In genomic region chr13:39273953-39274352, GRCh38 we compare ENCODE assay signal across 9 cellular contexts.
DNase-seq lines count a peak whose midpoint lies in the region; ATAC-seq, FAIRE-seq and TF ChIP-seq lines count a peak whose summit lies in the region.
"Had no signal": no experiment of that assay in that cellular context is flagged by ENCODE, and none has a peak within 500 bp of the region (broad histone marks: within the 10 kb centered on the region; RNA-seq: fewer than 3 reads in every experiment).

No MANE protein-coding gene starts in this region.

- dilution Hi-C loops in keratinocyte (cut with MboI; ENCODE audit: extremely low pct_ligation_motif_present, low sequenced_read_pairs), result no loop called here

- no peak overlapping the region; a peak in 1 of 5 replicates for H3K4me3 Mint-ChIP-seq in H9
- H3K4me3 Mint-ChIP-seq in naive thymus-derived CD4-positive, alpha-beta T cell, result no peak overlapping the region
- H3K4me3 Mint-ChIP-seq: activated naive CD4-positive, alpha-beta T cell treated with anti-CD3 and anti-CD28 coated beads, Interleukin-2, amount 10 ng/mL, durations not matched to agents 7 days and 5 days had no signal

- TF ChIP-seq CTCF in C4-2B (conservative IDR thresholded peaks at IDR 0.05) (peak; percentile 31), H9 (conservative IDR thresholded peaks at IDR 0.05) (peak; percentile 58; the same call in 2 of the 3 replicates), keratinocyte (optimal IDR thresholded peaks at IDR 0.05 in 1 of 3, IDR thresholded peaks at IDR 0.05 in 1 of 3, conservative IDR thresholded peaks at IDR 0.05 in 1 of 3; ENCODE audit: extremely low read depth in 1 of 3, insufficient read depth in 2 of 3, low read length in 3 of 3) (peak; percentile 26 to 72 (median 42))

- intact Hi-C loops in naive thymus-derived CD4-positive, alpha-beta T cell (cut with micrococcal nuclease), result loop anchor here in 1 of 2 donors (5.0 kb wide), 1 partner anchor 338 kb away; no protein-coding TSS in a partner anchor

- H2BK15ac ChIP-seq in H9 (ENCODE audit: low read depth, low read length), result no peak overlapping the region

- peak; percentile 38 for DNase-seq in H9
- peak; percentile 39 for DNase-seq in SW480 (ENCODE audit: low spot score)
- no peak for DNase-seq in keratinocyte (ENCODE audit: low read depth, low spot score)
- no peak for DNase-seq in GDM1 (lab: John Stamatoyannopoulos, UW)
- DNase-seq in AG20443 (ENCODE audit: low spot score), result no peak
- no peak for DNase-seq in naive thymus-derived CD4-positive, alpha-beta T cell
- no peak for DNase-seq in central memory CD4-positive, alpha-beta T cell
- DNase-seq: activated naive CD4-positive, alpha-beta T cell treated with anti-CD3 and anti-CD28 coated beads, Interleukin-2, amount 10 ng/mL, durations not matched to agents 7 days and 5 days had no signal

- no peak overlapping the region for H3K27ac Mint-ChIP-seq in H9
- H3K27ac Mint-ChIP-seq in naive thymus-derived CD4-positive, alpha-beta T cell, result no peak overlapping the region
- H3K27ac Mint-ChIP-seq: activated naive CD4-positive, alpha-beta T cell treated with anti-CD3 and anti-CD28 coated beads, Interleukin-2, amount 10 ng/mL, durations not matched to agents 7 days and 5 days had no signal

- no peak overlapping the region for H3K14ac ChIP-seq in H9 (ENCODE audit: insufficient read depth, low read length)

- H3K36me3 ChIP-seq in keratinocyte (ENCODE audit: control insufficient read depth in 2 of 2, extremely low read depth in 1 of 2, insufficient read depth in 2 of 2, low read length in 2 of 2), result no peaks in the 10 kb centered on the region
- no peaks in the 10 kb centered on the region for H3K36me3 ChIP-seq in naive thymus-derived CD4-positive, alpha-beta T cell (ENCODE audit: control insufficient read depth in 2 of 3, insufficient read depth in 3 of 3, low read length in 3 of 3)

- no peak overlapping the region for H3K4ac ChIP-seq in H9 (ENCODE audit: low read depth, low read length)

- H3K4me3 ChIP-seq in keratinocyte (ENCODE audit: control insufficient read depth in 2 of 3, extremely low read depth in 1 of 3, insufficient read depth in 2 of 3, low read depth in 1 of 3, low read length in 3 of 3), result no peak overlapping the region
- no peak overlapping the region for H3K4me3 ChIP-seq in naive thymus-derived CD4-positive, alpha-beta T cell (ENCODE audit: low read length)

- H4K5ac ChIP-seq in H9 (ENCODE audit: insufficient read length, low read depth, low read length), result no peak overlapping the region

- no peak overlapping the region for H3T11ph ChIP-seq in H9 (ENCODE audit: low read length)

- no peaks in the 10 kb centered on the region for H3K79me1 ChIP-seq in H9 (ENCODE audit: insufficient read depth, low read depth, low read length, poor library complexity, severe bottlenecking)

- no peak overlapping the region for H3K18ac ChIP-seq in H9 (ENCODE audit: insufficient read length, low read depth, low read length)

- H3K36me3 Mint-ChIP-seq in H9 (ENCODE audit: insufficient read depth in 1 of 3, low read depth in 3 of 3), result no peaks in the 10 kb centered on the region
- no peaks in the 10 kb centered on the region for H3K36me3 Mint-ChIP-seq in naive thymus-derived CD4-positive, alpha-beta T cell
- H3K36me3 Mint-ChIP-seq: activated naive CD4-positive, alpha-beta T cell treated with anti-CD3 and anti-CD28 coated beads, Interleukin-2, amount 10 ng/mL, durations not matched to agents 7 days and 5 days had no signal

- H3K9me3 ChIP-seq in H9 (ENCODE audit: control insufficient read depth, low read depth, low read length) (no peaks in the 10 kb centered on the region), keratinocyte (ENCODE audit: control insufficient read depth, low read depth, low read length) (no peaks in the 10 kb centered on the region)
- H3K9me3 ChIP-seq in naive thymus-derived CD4-positive, alpha-beta T cell (ENCODE audit: control insufficient read depth in 2 of 3, low read length in 3 of 3), result no peaks in the 10 kb centered on the region

- no peak overlapping the region for H2BK12ac ChIP-seq in H9 (ENCODE audit: insufficient read length, low read depth, low read length)

- H3K4me1 ChIP-seq in H9 (ENCODE audit: insufficient read depth, low read length) (peaks cover 2% of the 10 kb centered on the region; the same call in 1 of the 2 replicates), keratinocyte (ENCODE audit: control insufficient read depth, extremely low read depth, insufficient read depth, low read length) (no peaks in the 10 kb centered on the region)
- no peaks in the 10 kb centered on the region for H3K4me1 ChIP-seq in naive thymus-derived CD4-positive, alpha-beta T cell (ENCODE audit: control insufficient read depth in 2 of 2, insufficient read depth in 2 of 2, low read length in 2 of 2)

- H3K79me2 ChIP-seq in H9 (ENCODE audit: insufficient read depth, low read length), result no peaks in the 10 kb centered on the region
- H3K79me2 ChIP-seq in keratinocyte (ENCODE audit: control insufficient read depth, insufficient read depth, low read length), result no peaks in the 10 kb centered on the region

- CTCF ChIA-PET in naive thymus-derived CD4-positive, alpha-beta T cell (lab: Charles Lee), result no interaction called here

- no peak overlapping the region for H3K23ac ChIP-seq in H9 (ENCODE audit: insufficient read length, low read depth, low read length)

- H4K91ac ChIP-seq in H9 (ENCODE audit: insufficient read length, low read depth, low read length), result no peak overlapping the region

- WGBS in H9 (ENCODE audit: extremely low coverage, insufficient read length, low lambda C conversion rate), result no CpG with 5 or more reads among the region's 4 CpGs

- H2BK120ac ChIP-seq in H9 (ENCODE audit: low read depth, low read length, poor library complexity, severe bottlenecking), result no peak overlapping the region

- H3K9me1 ChIP-seq in keratinocyte (ENCODE audit: control insufficient read depth, extremely low read depth, insufficient read depth, low read length), result no peaks in the 10 kb centered on the region

- H2AK5ac ChIP-seq in H9 (ENCODE audit: insufficient read length, low read length), result no peak overlapping the region

- H3K9ac ChIP-seq in H9 (ENCODE audit: extremely low read depth, insufficient read length, low read length) (no peak overlapping the region), keratinocyte (ENCODE audit: control insufficient read depth, extremely low read depth, insufficient read depth, low read length) (no peak overlapping the region)

- no peaks in the 10 kb centered on the region for H3K23me2 ChIP-seq in H9 (ENCODE audit: insufficient read length, low read depth, low read length, poor library complexity, severe bottlenecking)

- H3K9me3 Mint-ChIP-seq in H9, result no peaks in the 10 kb centered on the region
- no peaks in the 10 kb centered on the region for H3K9me3 Mint-ChIP-seq in naive thymus-derived CD4-positive, alpha-beta T cell
- H3K9me3 Mint-ChIP-seq: activated naive CD4-positive, alpha-beta T cell treated with anti-CD3 and anti-CD28 coated beads, Interleukin-2, amount 10 ng/mL, durations not matched to agents 7 days and 5 days had no signal

- peaks cover 7 to 11% of the 10 kb centered on the region in 2 experiments; a peak in 2 of 4 replicates for H3K4me1 Mint-ChIP-seq in H9
- H3K4me1 Mint-ChIP-seq in naive thymus-derived CD4-positive, alpha-beta T cell, result peaks cover 0 to 3% (median 0%) of the 10 kb centered on the region in 7 donors
- H3K4me1 Mint-ChIP-seq: activated naive CD4-positive, alpha-beta T cell treated with anti-CD3 and anti-CD28 coated beads, Interleukin-2, amount 10 ng/mL, durations not matched to agents 7 days and 5 days had no signal

- H3K27me3 Mint-ChIP-seq in H9 (ENCODE audit: low read depth), result peaks cover 22% of the 10 kb centered on the region
- peaks cover 15 to 24% (median 18%) of the 10 kb centered on the region in 5 donors for H3K27me3 Mint-ChIP-seq in naive thymus-derived CD4-positive, alpha-beta T cell

- H3K56ac ChIP-seq in H9 (ENCODE audit: insufficient read length, low read depth, low read length), result no peak overlapping the region

- no peak overlapping the region for H4K8ac ChIP-seq in H9 (replicated peaks; ENCODE audit: insufficient read length, low read depth, low read length)

- no peak for ATAC-seq in naive thymus-derived CD4-positive, alpha-beta T cell

- POLR2A ChIA-PET in naive thymus-derived CD4-positive, alpha-beta T cell (lab: Charles Lee), result no interaction called here

- H2AFZ ChIP-seq in H9 (ENCODE audit: low read length) (no peak overlapping the region), keratinocyte (ENCODE audit: control insufficient read depth, low read length) (no peak overlapping the region)

- H4K20me1 ChIP-seq in H9 (ENCODE audit: control insufficient read depth, insufficient read depth, insufficient read length) (no peaks in the 10 kb centered on the region), keratinocyte (ENCODE audit: control insufficient read depth, extremely low read depth, insufficient read depth, low read length) (no peaks in the 10 kb centered on the region)

- FAIRE-seq in keratinocyte (lab: Jason Lieb, UNC), result peak; percentile 68

- no peak overlapping the region for H3K4me2 ChIP-seq in H9 (ENCODE audit: insufficient read depth, insufficient read length, low read length)
- H3K4me2 ChIP-seq in keratinocyte (ENCODE audit: control insufficient read depth, extremely low read depth, insufficient read depth, low read depth, low read length), result no peak overlapping the region

- no peaks in the 10 kb centered on the region for H3K27me3 ChIP-seq in H9 (ENCODE audit: insufficient read depth, low read length)
- H3K27me3 ChIP-seq in keratinocyte (ENCODE audit: control insufficient read depth, extremely low read depth, insufficient read depth, low read length), result no peaks in the 10 kb centered on the region
- no peaks in the 10 kb centered on the region for H3K27me3 ChIP-seq in naive thymus-derived CD4-positive, alpha-beta T cell (ENCODE audit: control insufficient read depth in 2 of 2, insufficient read depth in 2 of 2, low read length in 2 of 2)

- H2BK20ac ChIP-seq in H9 (ENCODE audit: low read depth, low read length, poor library complexity, severe bottlenecking), result no peak overlapping the region

- H3K27ac ChIP-seq in C4-2B, result no peak overlapping the region
- no peak overlapping the region for H3K27ac ChIP-seq in H9 (ENCODE audit: insufficient read length, low read depth, low read length)
- H3K27ac ChIP-seq in keratinocyte (ENCODE audit: control insufficient read depth, insufficient read depth, low read length), result no peak overlapping the region
- no peak overlapping the region for H3K27ac ChIP-seq in naive thymus-derived CD4-positive, alpha-beta T cell (ENCODE audit: low read depth, low read length)

- H2BK5ac ChIP-seq in H9 (ENCODE audit: insufficient read length, low read length), result no peak overlapping the region

Comparison
In these comparisons a context has a peak if more than half of its experiments do, and no peak if none do; other contexts are left out.
1. DNase-seq: peak in H9 (single experiment) and SW480 (single experiment); none in keratinocyte (single experiment), GDM1 (single experiment), AG20443 (single experiment), naive thymus-derived CD4-positive, alpha-beta T cell (0 of 9) and central memory CD4-positive, alpha-beta T cell (single experiment).
2. Peak in every context shown above with its lines, with median percentiles within 50 percentile points of each other: CTCF ChIP-seq.